In genomic region chr17:37131064-37131463, GRCh38 we compare ENCODE assay signal across 15 cellular contexts.
DNase-seq lines count a peak whose midpoint lies in the region; ATAC-seq and TF ChIP-seq lines count a peak whose summit lies in the region.
"Had no signal": no experiment of that assay in that cellular context is flagged by ENCODE, and none has a peak within 500 bp of the region (broad histone marks: within the 10 kb centered on the region; RNA-seq: fewer than 3 reads in every experiment).

No MANE protein-coding gene starts in this region.

- H4K91ac ChIP-seq in IMR-90 (ENCODE audit: insufficient read depth, low read depth, low read length), result no peak overlapping the region

- peaks cover 40% of the 10 kb centered on the region for H3K4me1 Mint-ChIP-seq in mesothelial cell of epicardium
- peaks cover 1 to 16% (median 2%) of the 10 kb centered on the region in 3 donors for H3K4me1 Mint-ChIP-seq in T-cell
- H3K4me1 Mint-ChIP-seq in effector memory CD8-positive, alpha-beta T cell (ENCODE audit: low read depth in 2 of 2), result no peaks in the 10 kb centered on the region
- H3K4me1 Mint-ChIP-seq: activated naive CD4-positive, alpha-beta T cell treated with anti-CD3 and anti-CD28 coated beads, Interleukin-2, amount 50 U/mL, for 24 hours had no signal

- H2BK120ac ChIP-seq in IMR-90 (ENCODE audit: low read depth, low read length), result no peak overlapping the region

- peak; percentile 83 for ATAC-seq in IMR-90 (ENCODE audit: low read depth)
- no peak for ATAC-seq in T-cell (replicated peaks in 1 of 4)
- ATAC-seq in GM19397 (IDR thresholded peaks at IDR 0.05; ENCODE audit: unreplicated experiment), result no peak
- no peak for ATAC-seq in effector memory CD8-positive, alpha-beta T cell (replicated peaks)

- H3K36me3 Mint-ChIP-seq in mesothelial cell of epicardium, result peaks cover 16% of the 10 kb centered on the region
- H3K36me3 Mint-ChIP-seq in T-cell, result peaks cover 28% of the 10 kb centered on the region
- H3K36me3 Mint-ChIP-seq in effector memory CD8-positive, alpha-beta T cell (ENCODE audit: insufficient read depth), result peaks cover 5% of the 10 kb centered on the region

- no peaks in the 10 kb centered on the region for H3K27me3 ChIP-seq in BLaER1 treated with 17β-estradiol and CSF1 and Interleukin-3, amounts not matched to agents 10 nM and 100 nM
- no peaks in the 10 kb centered on the region for H3K27me3 ChIP-seq in IMR-90 (ENCODE audit: control insufficient read depth, insufficient read depth, low read length)
- no peaks in the 10 kb centered on the region for H3K27me3 ChIP-seq in endocrine pancreas (ENCODE audit: control insufficient read depth, insufficient read depth, low read length)

- H3K79me1 ChIP-seq in IMR-90 (ENCODE audit: low read depth in 1 of 2, low read length in 2 of 2), result no peaks in the 10 kb centered on the region

- no peak overlapping the region for H2BK5ac ChIP-seq in IMR-90 (ENCODE audit: low read depth, low read length, poor library complexity, severe bottlenecking)

- POLR2A ChIA-PET in IMR-90 (lab: Charles Lee; ENCODE audit: unreplicated experiment), result no interaction called here
- POLR2A ChIA-PET in T-cell (lab: Charles Lee), result interaction anchor here in 1 of 2 donors (0.6 kb wide), 1 partner anchor 15 kb away, joined by 6 read pairs; no protein-coding TSS in a partner anchor

- no peak overlapping the region for H2BK20ac ChIP-seq in IMR-90 (ENCODE audit: low read depth, low read length)

- H3K27me3 Mint-ChIP-seq in mesothelial cell of epicardium (ENCODE audit: low read depth) (no peaks in the 10 kb centered on the region), T-cell (no peaks in the 10 kb centered on the region)
- no peaks in the 10 kb centered on the region for H3K27me3 Mint-ChIP-seq in effector memory CD8-positive, alpha-beta T cell
- H3K27me3 Mint-ChIP-seq: activated naive CD4-positive, alpha-beta T cell treated with anti-CD3 and anti-CD28 coated beads, Interleukin-2, amount 50 U/mL, for 24 hours had no signal

- no peak overlapping the region for H3K14ac ChIP-seq in IMR-90 (replicated peaks; ENCODE audit: low read depth, low read length)

- TF ChIP-seq CTCF in IMR-90 (conservative IDR thresholded peaks at IDR 0.05; ENCODE audit: low read depth, low read length), result no peak
- TF ChIP-seq CTCF in mesothelial cell of epicardium (IDR thresholded peaks at IDR 0.05; ENCODE audit: unreplicated experiment), result no peak

- dilution Hi-C loops in IMR-90 (cut with HindIII; ENCODE audit: low sequenced_read_pairs, unreplicated experiment), result no loop called here

- H4K20me1 ChIP-seq in BLaER1 treated with 17β-estradiol and CSF1 and Interleukin-3, amounts not matched to agents 10 nM and 100 nM, result no peaks in the 10 kb centered on the region
- no peaks in the 10 kb centered on the region for H4K20me1 ChIP-seq in IMR-90 (ENCODE audit: insufficient read depth, low read length)

- H3K9me3 ChIP-seq in BLaER1 treated with 17β-estradiol and CSF1 and Interleukin-3, amounts not matched to agents 10 nM and 100 nM (replicated peaks in 1 of 11), result no peaks in the 10 kb centered on the region
- H3K9me3 ChIP-seq in IMR-90 (ENCODE audit: control insufficient read depth, insufficient read depth, low read length), result no peaks in the 10 kb centered on the region
- no peaks in the 10 kb centered on the region for H3K9me3 ChIP-seq in endocrine pancreas (ENCODE audit: control insufficient read depth, low read length)
- H3K9me3 ChIP-seq: SK-N-SH had no signal

- in situ Hi-C loops in IMR-90 (cut with MboI; ENCODE audit: low sequenced_read_pairs), result no loop called here

- H3K4me1 ChIP-seq in BLaER1 treated with 17β-estradiol and CSF1 and Interleukin-3, amounts not matched to agents 10 nM and 100 nM, result peaks cover 0 to 40% (median 20%) of the 10 kb centered on the region in 10 experiments; a peak in 15 of 20 replicates
- peaks cover 2% of the 10 kb centered on the region; the same call in 1 of the 2 replicates for H3K4me1 ChIP-seq in IMR-90 (ENCODE audit: control insufficient read depth, insufficient read depth, low read length)
- peaks cover 19% of the 10 kb centered on the region for H3K4me1 ChIP-seq in endocrine pancreas (ENCODE audit: control insufficient read depth, insufficient read depth, low read length)

- H2AK5ac ChIP-seq in IMR-90 (ENCODE audit: low read depth, low read length), result no peak overlapping the region

- intact Hi-C loops in IMR-90 (cut with micrococcal nuclease), result no loop called here

- DNase-seq in IMR-90 (peak; percentile 53), mesothelial cell of epicardium (ENCODE audit: low spot score in 2 of 2, unreplicated experiment in 2 of 2) (no peak), NCI-H1048 (lab: John Stamatoyannopoulos, UW) (no peak), T-cell (no peak)
- DNase-seq in effector memory CD8-positive, alpha-beta T cell, result no peak
- DNase-seq: cerebellar nuclear complex, NCI-H1092 treated with DMSO at 0.1 percent for 48 hours, NCI-H446, SK-N-SH, substantia nigra, WERI-Rb-1 had no signal

- H4K8ac ChIP-seq in IMR-90 (ENCODE audit: low read depth in 2 of 2, low read length in 2 of 2), result no peak overlapping the region

- H3K56ac ChIP-seq in IMR-90 (ENCODE audit: extremely low read depth, insufficient read depth, low read length), result no peak overlapping the region

- H2AFZ ChIP-seq in IMR-90 (replicated peaks; ENCODE audit: low read length, poor library complexity), result no peak overlapping the region

- H4K5ac ChIP-seq in IMR-90 (ENCODE audit: low read depth, low read length), result no peak overlapping the region

- no peak for TF ChIP-seq RAD21 in IMR-90 (IDR thresholded peaks at IDR 0.05; ENCODE audit: low read length)

- H3K4me2 ChIP-seq in BLaER1 treated with 17β-estradiol and CSF1 and Interleukin-3, amounts not matched to agents 10 nM and 100 nM, result peak overlapping the region in 8 of 11 experiments; percentile 5 to 65 (median 50); a peak in 11 of 22 replicates
- no peak overlapping the region; the same call in 1 of the 2 replicates for H3K4me2 ChIP-seq in IMR-90 (ENCODE audit: low read depth, low read length)
- H3K4me2 ChIP-seq: SK-N-SH had no signal

- H3K9me3 Mint-ChIP-seq in mesothelial cell of epicardium (no peaks in the 10 kb centered on the region), T-cell (no peaks in the 10 kb centered on the region)
- H3K9me3 Mint-ChIP-seq in effector memory CD8-positive, alpha-beta T cell, result no peaks in the 10 kb centered on the region
- H3K9me3 Mint-ChIP-seq: activated naive CD4-positive, alpha-beta T cell treated with anti-CD3 and anti-CD28 coated beads, Interleukin-2, amount 50 U/mL, for 24 hours had no signal

- no peaks in the 10 kb centered on the region for H3K9me1 ChIP-seq in IMR-90 (ENCODE audit: insufficient read depth, low read length)

- H3K18ac ChIP-seq in IMR-90 (ENCODE audit: low read depth, low read length), result no peak overlapping the region

- H3K4me3 Mint-ChIP-seq in mesothelial cell of epicardium (no peak overlapping the region), T-cell (no peak overlapping the region)
- H3K4me3 Mint-ChIP-seq in effector memory CD8-positive, alpha-beta T cell, result no peak overlapping the region
- H3K4me3 Mint-ChIP-seq: activated naive CD4-positive, alpha-beta T cell treated with anti-CD3 and anti-CD28 coated beads, Interleukin-2, amount 50 U/mL, for 24 hours had no signal

- H3K27ac ChIP-seq in BLaER1 treated with 17β-estradiol and CSF1 and Interleukin-3, amounts not matched to agents 10 nM and 100 nM, result peak overlapping the region in 5 of 11 experiments; percentile 4 to 33 (median 23); a peak in 2 of 22 replicates
- no peak overlapping the region for H3K27ac ChIP-seq in IMR-90 (ENCODE audit: insufficient read depth, low read length)
- H3K27ac ChIP-seq: WERI-Rb-1 had no signal

- H3K27ac Mint-ChIP-seq in mesothelial cell of epicardium, result peak overlapping the region; percentile 48
- H3K27ac Mint-ChIP-seq in T-cell, result no peak overlapping the region
- H3K27ac Mint-ChIP-seq in effector memory CD8-positive, alpha-beta T cell, result peak overlapping the region in 1 of 2 donors; percentile 47
- H3K27ac Mint-ChIP-seq: activated naive CD4-positive, alpha-beta T cell treated with anti-CD3 and anti-CD28 coated beads, Interleukin-2, amount 50 U/mL, for 24 hours had no signal

- peaks cover 36 to 97% (median 80%) of the 10 kb centered on the region in 11 experiments for H3K36me3 ChIP-seq in BLaER1 treated with 17β-estradiol and CSF1 and Interleukin-3, amounts not matched to agents 10 nM and 100 nM
- H3K36me3 ChIP-seq in IMR-90 (ENCODE audit: control insufficient read depth, insufficient read depth, low read length) (peaks cover 9% of the 10 kb centered on the region), endocrine pancreas (ENCODE audit: control insufficient read depth, insufficient read depth, low read length) (peaks cover 2% of the 10 kb centered on the region)

- no CpG with 5 or more reads among the region's 2 CpGs for WGBS in IMR-90 (ENCODE audit: extremely low coverage in 2 of 2, insufficient read length in 1 of 2), 2 experiments

- CTCF ChIA-PET in IMR-90 (lab: Yijun Ruan, JAX) (no interaction called here), T-cell (lab: Charles Lee) (no interaction called here)

- no peak overlapping the region for H2AK9ac ChIP-seq in IMR-90 (replicated peaks; ENCODE audit: low read depth, low read length, poor library complexity)

- H3K4me3 ChIP-seq in BLaER1 treated with 17β-estradiol and CSF1 and Interleukin-3, amounts not matched to agents 10 nM and 100 nM, result no peak overlapping the region
- H3K4me3 ChIP-seq in IMR-90 (ENCODE audit: insufficient read depth, low read depth, low read length), result no peak overlapping the region
- peak overlapping the region; percentile 37 for H3K4me3 ChIP-seq in endocrine pancreas (ENCODE audit: control insufficient read depth, insufficient read depth, low read length)

- no peak overlapping the region for H3K9ac ChIP-seq in BLaER1 treated with 17β-estradiol and CSF1 and Interleukin-3, amounts not matched to agents 10 nM and 100 nM
- H3K9ac ChIP-seq in IMR-90 (ENCODE audit: low read depth, low read length), result no peak overlapping the region
- no peak overlapping the region for H3K9ac ChIP-seq in endocrine pancreas (ENCODE audit: control insufficient read depth, insufficient read depth, low read length)
- H3K9ac ChIP-seq: SK-N-SH had no signal

- no peak overlapping the region for H3K23ac ChIP-seq in IMR-90 (ENCODE audit: low read depth, low read length)

- H2BK15ac ChIP-seq in IMR-90 (ENCODE audit: low read depth, low read length), result no peak overlapping the region

- H3K4ac ChIP-seq in IMR-90 (ENCODE audit: low read depth, low read length), result no peak overlapping the region

- TF ChIP-seq POLR2A in IMR-90 (IDR thresholded peaks at IDR 0.05; ENCODE audit: low read depth, low read length), result no peak

- BruUV-seq in IMR-90 (replicated peaks; lab: Mats Ljungman, UMichigan), result no TSS peak

TF ChIP-seq in IMR-90, 13 proteins besides CTCF, POLR2A, EP300 and RAD21 (continues in another document):
- TF ChIP-seq CHD1 (IDR thresholded peaks at IDR 0.05; ENCODE audit: low read depth, low read length) (no peak), USF2 (IDR thresholded peaks at IDR 0.05; ENCODE audit: low read depth, low read length) (no peak)
